In genomic region chr1:167669209-167670139, GRCh38 we compare ENCODE assay signal across 10 cellular contexts. TPM values are rescaled to one million over a fixed set of nuclear protein-coding genes. Genes with fewer than 3 reads are reported as not detected.
A peak's percentile ranks its signal among the peaks of the same experiment; 100 is the strongest.
DNase-seq lines count a peak whose midpoint lies in the region; ATAC-seq and TF ChIP-seq lines count a peak whose summit lies in the region.
"Had no signal": no experiment of that assay in that cellular context is flagged by ENCODE, and none has a peak within 500 bp of the region (broad histone marks: within the 10 kb centered on the region; RNA-seq: fewer than 3 reads in every experiment).

No MANE protein-coding gene starts in this region.

- no peaks in the 10 kb centered on the region for H3K9me3 Mint-ChIP-seq in activated T-helper 17 cell treated with anti-CD3 and anti-CD28 coated beads, Interleukin-2, amount 50 U/mL, for 72 hours
- H3K9me3 Mint-ChIP-seq in activated naive CD4-positive, alpha-beta T cell treated with anti-CD3 and anti-CD28 coated beads for 36 hours: no peaks in the 10 kb centered on the region
- peaks cover 5% of the 10 kb centered on the region for H3K9me3 Mint-ChIP-seq in type B pancreatic cell

- DNase-seq in Right ventricle myocardium superior (no peak), cardiac septum (ENCODE audit: low spot score) (no peak), NCI-H345 treated with DMSO at 0.1 percent for 48 hours (lab: John Stamatoyannopoulos, UW; ENCODE audit: unreplicated experiment) (no peak), GM10248 (ENCODE audit: extremely low spot score) (no peak), type B pancreatic cell (ENCODE audit: extremely low spot score, unreplicated experiment) (no peak)
- DNase-seq in activated naive CD4-positive, alpha-beta T cell treated with anti-CD3 and anti-CD28 coated beads for 36 hours: no peak
- DNase-seq: activated T-cell treated with anti-CD3 and anti-CD28 coated beads, Interleukin-2, amount 50 U/mL, for 48 hours; BE2C had no signal

- CTCF ChIA-PET in activated naive CD4-positive, alpha-beta T cell treated with anti-CD3 and anti-CD28 coated beads for 36 hours (lab: Charles Lee): interaction anchor here (0.5 to 2.1 kb wide), 4 partner anchors 9 to 130 kb away, joined by 3 to 7 read pairs (median 4); no protein-coding TSS in a partner anchor
- CTCF ChIA-PET in GM10248 (lab: Yijun Ruan, JAX): interaction anchor here (1.2 to 5.6 kb wide), 8 partner anchors 11 to 130 kb away, joined by 3 to 32 read pairs (median 4); partner anchors contain the start of gene CREG1

- H3K27me3 Mint-ChIP-seq in activated T-helper 17 cell treated with anti-CD3 and anti-CD28 coated beads, Interleukin-2, amount 50 U/mL, for 72 hours: no peaks in the 10 kb centered on the region
- H3K27me3 Mint-ChIP-seq in activated naive CD4-positive, alpha-beta T cell treated with anti-CD3 and anti-CD28 coated beads for 36 hours (ENCODE audit: low read depth): no peaks in the 10 kb centered on the region
- H3K27me3 Mint-ChIP-seq in type B pancreatic cell: peaks cover 3% of the 10 kb centered on the region

- peak; percentile 75 for ATAC-seq in Right ventricle myocardium superior (ENCODE audit: poor library complexity)
- ATAC-seq in HG02981 (IDR thresholded peaks at IDR 0.05; ENCODE audit: unreplicated experiment): peak; percentile 47
- ATAC-seq in activated T-helper 17 cell treated with anti-CD3 and anti-CD28 coated beads, Interleukin-2, amount 50 U/mL, for 72 hours (replicated peaks): no peak

- H3K36me3 Mint-ChIP-seq in activated T-helper 17 cell treated with anti-CD3 and anti-CD28 coated beads, Interleukin-2, amount 50 U/mL, for 72 hours (ENCODE audit: low read depth): peaks cover 93% of the 10 kb centered on the region
- H3K36me3 Mint-ChIP-seq in activated naive CD4-positive, alpha-beta T cell treated with anti-CD3 and anti-CD28 coated beads for 36 hours (ENCODE audit: low read depth): peaks cover 11% of the 10 kb centered on the region
- no peaks in the 10 kb centered on the region for H3K36me3 Mint-ChIP-seq in type B pancreatic cell

- POLR2A ChIA-PET in GM10248 (lab: Yijun Ruan, JAX): interaction anchor here (0.6 kb wide), 1 partner anchor 527 kb away, joined by 3 read pairs; no protein-coding TSS in a partner anchor

- H3K27ac Mint-ChIP-seq in activated T-helper 17 cell treated with anti-CD3 and anti-CD28 coated beads, Interleukin-2, amount 50 U/mL, for 72 hours: peak overlapping the region; percentile 79
- H3K27ac Mint-ChIP-seq in activated naive CD4-positive, alpha-beta T cell treated with anti-CD3 and anti-CD28 coated beads for 36 hours: no peak overlapping the region
- no peak overlapping the region for H3K27ac Mint-ChIP-seq in type B pancreatic cell

- peaks cover 56% of the 10 kb centered on the region for H3K4me1 Mint-ChIP-seq in activated T-helper 17 cell treated with anti-CD3 and anti-CD28 coated beads, Interleukin-2, amount 50 U/mL, for 72 hours
- H3K4me1 Mint-ChIP-seq in activated naive CD4-positive, alpha-beta T cell treated with anti-CD3 and anti-CD28 coated beads for 36 hours (ENCODE audit: low read depth): peaks cover 79% of the 10 kb centered on the region
- H3K4me1 Mint-ChIP-seq in type B pancreatic cell (ENCODE audit: unreplicated experiment): no peaks in the 10 kb centered on the region

- intact Hi-C loops in Right ventricle myocardium superior (cut with DNase I): no loop called here
- intact Hi-C loops in cardiac septum (cut with DNase I): loop anchor here (5.0 kb wide), 1 partner anchor 37 kb away; the partner anchor contains the start of gene RCSD1
- intact Hi-C loops in activated naive CD4-positive, alpha-beta T cell treated with anti-CD3 and anti-CD28 coated beads for 36 hours (cut with micrococcal nuclease): no loop called here

- no peak for TF ChIP-seq CTCF in GM10248 (IDR thresholded peaks at IDR 0.05; ENCODE audit: control extremely low read depth, extremely low read depth, low read depth, missing control alignments)
- TF ChIP-seq CTCF in type B pancreatic cell (conservative IDR thresholded peaks at IDR 0.05): no peak

- no peak overlapping the region for H3K4me3 Mint-ChIP-seq in activated T-helper 17 cell treated with anti-CD3 and anti-CD28 coated beads, Interleukin-2, amount 50 U/mL, for 72 hours
- no peak overlapping the region for H3K4me3 Mint-ChIP-seq in activated naive CD4-positive, alpha-beta T cell treated with anti-CD3 and anti-CD28 coated beads for 36 hours
- H3K4me3 Mint-ChIP-seq in type B pancreatic cell: no peak overlapping the region

RNA-seq across cellular contexts. Expression of gene RCSD1, which starts 39.4 kb away (rescaled TPM):
- total RNA-seq in Right ventricle myocardium superior (42.9 TPM), cardiac septum (32.7 TPM), type B pancreatic cell (ENCODE audit: low replicate concordance) (0.75 and 5.4 TPM in 2 replicates)
- 10 to 100 TPM; 69.0 to 75.5 TPM for total RNA-seq in activated T-helper 17 cell treated with anti-CD3 and anti-CD28 coated beads, Interleukin-2, amount 50 U/mL, for 72 hours
- 10 to 100 TPM; 27.3 to 27.9 TPM for total RNA-seq in activated naive CD4-positive, alpha-beta T cell treated with anti-CD3 and anti-CD28 coated beads for 36 hours

RNA-seq across cellular contexts. Expression of gene MPZL1, which starts 52.3 kb away (rescaled TPM):
- total RNA-seq in Right ventricle myocardium superior (34.4 TPM), cardiac septum (35.7 TPM), type B pancreatic cell (ENCODE audit: low replicate concordance) (93.8 and 103 TPM in 2 replicates)
- total RNA-seq in activated T-helper 17 cell treated with anti-CD3 and anti-CD28 coated beads, Interleukin-2, amount 50 U/mL, for 72 hours: 10 to 100 TPM; 24.4 to 27.0 TPM
- total RNA-seq in activated naive CD4-positive, alpha-beta T cell treated with anti-CD3 and anti-CD28 coated beads for 36 hours: 10 to 100 TPM; 24.2 to 28.1 TPM
